8 cellular contexts compared by ENCODE assay signal in the genomic region with DNA sequence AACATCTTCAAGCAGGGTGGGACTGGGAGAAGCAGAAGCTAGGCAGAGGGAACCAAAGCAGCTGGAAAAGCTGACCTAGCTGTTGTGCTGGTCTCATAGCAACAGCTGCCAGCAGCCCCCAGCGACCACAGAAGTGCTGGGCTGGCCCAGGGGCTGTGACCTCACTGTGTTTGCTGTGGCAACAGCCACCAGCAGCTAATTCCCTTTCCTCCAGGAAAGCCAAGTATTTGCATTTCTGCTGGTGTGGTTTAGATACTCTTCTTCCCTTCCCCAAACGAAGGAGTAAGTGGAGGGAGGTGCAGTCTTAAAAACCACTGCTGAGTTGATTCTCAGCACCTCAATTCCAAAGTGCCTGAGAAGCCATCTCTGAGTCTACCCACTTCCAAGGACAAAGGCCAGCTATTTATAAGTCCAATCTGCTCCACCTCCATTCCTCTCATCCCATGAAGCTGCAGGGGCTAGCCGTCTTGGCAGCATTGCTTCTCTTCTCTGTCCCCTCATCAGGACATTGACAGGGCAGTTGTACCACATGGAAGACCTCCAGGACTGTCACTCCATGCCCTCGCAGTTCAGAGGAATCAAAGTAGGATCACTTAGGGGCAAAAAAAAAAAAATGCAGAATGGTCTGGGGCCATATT. TPM values are rescaled to one million over a fixed set of nuclear protein-coding genes. Genes with fewer than 3 reads are reported as not detected.
A peak's percentile ranks its signal among the peaks of the same experiment; 100 is the strongest.
DNase-seq lines count a peak whose midpoint lies in the region; ATAC-seq, FAIRE-seq and TF ChIP-seq lines count a peak whose summit lies in the region.

No MANE protein-coding gene starts in this region.

- no peak overlapping the region for H3K4me2 ChIP-seq in HepG2 (ENCODE audit: low read depth, low read length)

- in situ Hi-C loops in brain microvascular endothelial cell (cut with HindIII; ENCODE audit: low pct_ligation_motif_present, low sequenced_read_pairs) (no loop called here), HepG2 (cut with HindIII; ENCODE audit: extremely low pct_ligation_motif_present, low pct_unique_long_range_greater_than_20kb) (no loop called here)

- H3K4me3 Mint-ChIP-seq in activated CD4-positive, alpha-beta T cell treated with anti-CD3 and anti-CD28 coated beads for 36 hours, result no peak overlapping the region

- WGBS in HepG2 (ENCODE audit: low lambda C conversion rate), result 90% methylated on average over 4 of the region's 4 CpGs

- H3K4me3 ChIP-seq in brain microvascular endothelial cell (ENCODE audit: low read depth, low read length) (no peak overlapping the region), HepG2 (replicated peaks in 1 of 3; ENCODE audit: insufficient read depth in 1 of 3, low read depth in 2 of 3, low read length in 3 of 3) (no peak overlapping the region), subcutaneous abdominal adipose tissue (ENCODE audit: low read depth in 1 of 5, low read length in 5 of 5) (peak overlapping the region in 2 of 5 donors; percentile 8 to 19)

- TF ChIP-seq POLR2A in HepG2 (IDR thresholded peaks at IDR 0.05; ENCODE audit: insufficient read depth in 1 of 2, low read depth in 2 of 2, low read length in 2 of 2), result no peak

- H3K9ac ChIP-seq in HepG2 (ENCODE audit: insufficient read depth, low read depth, low read length) (no peak overlapping the region), subcutaneous abdominal adipose tissue (ENCODE audit: low read length in 5 of 5) (peak overlapping the region in 4 of 5 donors; percentile 1 to 54 (median 31))

- H3K27ac Mint-ChIP-seq in activated CD4-positive, alpha-beta T cell treated with anti-CD3 and anti-CD28 coated beads for 36 hours, result peak overlapping the region; percentile 68

- FAIRE-seq in HepG2 (lab: Jason Lieb, UNC), result no peak

- H3K27me3 ChIP-seq in brain microvascular endothelial cell (replicated peaks), result no peaks in the 10 kb centered on the region
- no peaks in the 10 kb centered on the region for H3K27me3 ChIP-seq in HepG2 (ENCODE audit: control insufficient read depth in 1 of 2, insufficient read depth in 2 of 2, low read length in 2 of 2)
- no peaks in the 10 kb centered on the region for H3K27me3 ChIP-seq in subcutaneous abdominal adipose tissue (ENCODE audit: control insufficient read depth in 5 of 5, insufficient read depth in 4 of 5, low read length in 5 of 5)

- TF ChIP-seq EP300 in HepG2 (IDR thresholded peaks at IDR 0.05; ENCODE audit: low read depth in 2 of 2, low read length in 2 of 2) (no peak), HepG2 (CRISPR knock-in tag; IDR thresholded peaks at IDR 0.05; ENCODE audit: borderline replicate concordance) (no peak)

- H3K4me1 Mint-ChIP-seq in activated CD4-positive, alpha-beta T cell treated with anti-CD3 and anti-CD28 coated beads for 36 hours, result peaks cover 91% of the 10 kb centered on the region

- H3K27me3 Mint-ChIP-seq in activated CD4-positive, alpha-beta T cell treated with anti-CD3 and anti-CD28 coated beads for 36 hours, result no peaks in the 10 kb centered on the region

- POLR2A ChIA-PET in activated CD4-positive, alpha-beta T cell treated with anti-CD3 and anti-CD28 coated beads for 36 hours (lab: Charles Lee), result interaction anchor here (2.1 kb wide), 1 partner anchor 35 kb away, joined by 8 read pairs; a partner anchor contains a TSS
- POLR2A ChIA-PET in HepG2 (lab: Yijun Ruan, JAX), result interaction anchor here (0.9 to 1.1 kb wide), 2 partner anchors 10 to 34 kb away, joined by 4 to 7 read pairs; a partner anchor contains a TSS

- TF ChIP-seq RAD21 in HepG2 (CRISPR knock-in tag; IDR thresholded peaks at IDR 0.05), result no peak

- peaks cover 84% of the 10 kb centered on the region for H3K36me3 Mint-ChIP-seq in activated CD4-positive, alpha-beta T cell treated with anti-CD3 and anti-CD28 coated beads for 36 hours (ENCODE audit: low read depth)

- no peak for ATAC-seq in activated CD4-positive, alpha-beta T cell treated with anti-CD3 and anti-CD28 coated beads for 36 hours
- peak; percentile 51 for ATAC-seq in HepG2

- no peaks in the 10 kb centered on the region for H3K79me2 ChIP-seq in HepG2 (ENCODE audit: insufficient read depth, low read length)

- CTCF ChIA-PET in activated CD4-positive, alpha-beta T cell treated with anti-CD3 and anti-CD28 coated beads for 36 hours (lab: Charles Lee), result interaction anchor here (0.7 to 5.4 kb wide), 4 partner anchors 10 to 172 kb away, joined by 3 to 36 read pairs (median 4); no protein-coding TSS in a partner anchor
- CTCF ChIA-PET in HepG2 (lab: Yijun Ruan, JAX; ENCODE audit: low intra/inter-chr PET ratio, low total read pairs), result no interaction called here

- peak overlapping the region; percentile 83 for H3K27ac ChIP-seq in brain microvascular endothelial cell
- peak overlapping the region; percentile 45 for H3K27ac ChIP-seq in HepG2 (ENCODE audit: extremely low read length, insufficient read depth, low read length)
- H3K27ac ChIP-seq in subcutaneous abdominal adipose tissue (ENCODE audit: low read depth, low read length), result peak overlapping the region; percentile 76

- no peaks in the 10 kb centered on the region for H3K9me3 Mint-ChIP-seq in activated CD4-positive, alpha-beta T cell treated with anti-CD3 and anti-CD28 coated beads for 36 hours (ENCODE audit: low read depth)

- no peaks in the 10 kb centered on the region; the same call in 1 of the 2 replicates for H4K20me1 ChIP-seq in HepG2 (ENCODE audit: insufficient read depth, low read length)

- no peak for TF ChIP-seq CTCF in brain microvascular endothelial cell (IDR thresholded peaks at IDR 0.05; ENCODE audit: low read depth, low read length, missing control alignments)
- TF ChIP-seq CTCF in HepG2 (CRISPR knock-in tag; IDR thresholded peaks at IDR 0.05), result no peak

- intact Hi-C loops in activated CD4-positive, alpha-beta T cell treated with anti-CD3 and anti-CD28 coated beads for 36 hours (cut with DNase I, micrococcal nuclease), result no loop called here
- intact Hi-C loops in HepG2 (cut with micrococcal nuclease; ENCODE audit: unreplicated experiment), result no loop called here

- no TSS peak for BruUV-seq in HepG2 (replicated peaks; lab: Mats Ljungman, UMichigan)

- DNase-seq in activated CD4-positive, alpha-beta T cell treated with anti-CD3 and anti-CD28 coated beads for 36 hours, result no peak
- DNase-seq in activated CD4-positive, alpha-beta T cell treated with anti-CD3 and anti-CD28 coated beads, Interleukin-2, amount 50 U/mL, for 4 hours, result no peak
- DNase-seq in NCI-H2029 (lab: John Stamatoyannopoulos, UW) (peak; percentile 93), brain microvascular endothelial cell (peak; percentile 91), HepG2 (ENCODE audit: low spot score) (no peak), globus pallidus (ENCODE audit: low spot score) (no peak), NCI-H1092 treated with DMSO at 0.1 percent for 48 hours (lab: John Stamatoyannopoulos, UW) (no peak)

- H3K9me3 ChIP-seq in HepG2 (ENCODE audit: low read length), result no peaks in the 10 kb centered on the region
- H3K9me3 ChIP-seq in subcutaneous abdominal adipose tissue (ENCODE audit: control insufficient read depth in 5 of 5, low read length in 5 of 5), result no peaks in the 10 kb centered on the region

- H3K36me3 ChIP-seq in brain microvascular endothelial cell (replicated peaks), result peaks cover 89% of the 10 kb centered on the region
- H3K36me3 ChIP-seq in HepG2 (replicated peaks in 1 of 2; ENCODE audit: control insufficient read depth in 1 of 2, insufficient read depth in 2 of 2, low read length in 2 of 2), result peaks cover 58 to 97% of the 10 kb centered on the region in 2 experiments
- peaks cover 19 to 95% (median 80%) of the 10 kb centered on the region in 5 donors for H3K36me3 ChIP-seq in subcutaneous abdominal adipose tissue (ENCODE audit: control insufficient read depth in 5 of 5, insufficient read depth in 5 of 5, low read length in 5 of 5)

- H3K4me1 ChIP-seq in HepG2 (ENCODE audit: insufficient read depth, low read length) (no peaks in the 10 kb centered on the region), subcutaneous abdominal adipose tissue (ENCODE audit: control insufficient read depth in 5 of 5, insufficient read depth in 5 of 5, low read length in 5 of 5) (peaks cover 20 to 70% (median 51%) of the 10 kb centered on the region in 5 donors)

- H2AFZ ChIP-seq in HepG2 (ENCODE audit: low read length), result no peak overlapping the region

RNA-seq across cellular contexts. Expression of a gene that starts 11.5 kb away (rescaled TPM):
- 10 to 100 TPM; 21.2 to 21.4 TPM for total RNA-seq in activated CD4-positive, alpha-beta T cell treated with anti-CD3 and anti-CD28 coated beads for 36 hours
- total RNA-seq in HepG2 (2016; rRNA removed; fragmentation: Illumina TruSeq; extraction: Trizol), result 7.1 and 7.3 TPM in 2 replicates
- 1.5 and 3.3 TPM in 2 replicates for total RNA-seq in HepG2 (2016; cell fraction: cytosol; rRNA removed; fragmentation: Illumina TruSeq; extraction: Trizol; ENCODE audit: low read depth)
- 6.7 and 7.8 TPM in 2 replicates for total RNA-seq in HepG2 (2016; cell fraction: insoluble cytoplasmic fraction; rRNA removed; fragmentation: Illumina TruSeq; extraction: Trizol)
- total RNA-seq in HepG2 (2016; cell fraction: membrane; rRNA removed; fragmentation: Illumina TruSeq; extraction: Trizol), result 4.3 and 5.8 TPM in 2 replicates
- total RNA-seq in HepG2 (2016; cell fraction: nucleus; rRNA removed; fragmentation: Illumina TruSeq; extraction: Trizol), result 5.8 and 7.6 TPM in 2 replicates
- polyA plus RNA-seq in HepG2 (2011; rRNA removed), result 6.2 and 7.2 TPM in 2 replicates
- 6.6 and 7.0 TPM in 2 replicates for polyA plus RNA-seq in HepG2 (2011; cell fraction: cytosol; rRNA removed)
- 10.5 and 12.4 TPM in 2 replicates for polyA plus RNA-seq in HepG2 (2011; cell fraction: nucleus; rRNA removed)
- 8.9 and 9.4 TPM in 2 replicates for polyA plus RNA-seq in HepG2 (2012)
- polyA plus RNA-seq in HepG2 (2016; cell fraction: cytosol; fragmentation: Illumina TruSeq; extraction: Trizol; ENCODE audit: low read depth), result 1.4 and 1.9 TPM in 2 replicates
- polyA plus RNA-seq in HepG2 (2016; cell fraction: insoluble cytoplasmic fraction; fragmentation: Illumina TruSeq; extraction: Trizol; ENCODE audit: low read depth), result 10.6 and 15.1 TPM in 2 replicates
- 4.3 and 5.1 TPM in 2 replicates for polyA plus RNA-seq in HepG2 (2016; cell fraction: membrane; fragmentation: Illumina TruSeq; extraction: Trizol; ENCODE audit: low read depth)
- 16.5 and 17.3 TPM in 2 replicates for polyA plus RNA-seq in HepG2 (2016; cell fraction: nucleus; fragmentation: Illumina TruSeq; extraction: Trizol; ENCODE audit: insufficient read depth, low read depth)
- 11.3 and 18.0 TPM in 2 replicates for polyA minus RNA-seq in HepG2 (2011; rRNA and poly(A)+ RNA removed; ENCODE audit: low replicate concordance)
- 3.8 and 5.4 TPM in 2 replicates for polyA minus RNA-seq in HepG2 (2011; cell fraction: cytosol; rRNA and poly(A)+ RNA removed)
- polyA minus RNA-seq in HepG2 (2011; cell fraction: nucleus; rRNA and poly(A)+ RNA removed), result 9.4 and 9.9 TPM in 2 replicates

RNA-seq across cellular contexts. Expression of a gene that starts 34.3 kb away (rescaled TPM):
- 100 to 1,000 TPM; 263 to 312 TPM for total RNA-seq in activated CD4-positive, alpha-beta T cell treated with anti-CD3 and anti-CD28 coated beads for 36 hours
- 81.7 and 88.8 TPM in 2 replicates for total RNA-seq in HepG2 (2016; rRNA removed; fragmentation: Illumina TruSeq; extraction: Trizol)
- total RNA-seq in HepG2 (2016; cell fraction: cytosol; rRNA removed; fragmentation: Illumina TruSeq; extraction: Trizol; ENCODE audit: low read depth), result 30.9 and 33.3 TPM in 2 replicates
- total RNA-seq in HepG2 (2016; cell fraction: insoluble cytoplasmic fraction; rRNA removed; fragmentation: Illumina TruSeq; extraction: Trizol), result 77.3 and 84.2 TPM in 2 replicates
- total RNA-seq in HepG2 (2016; cell fraction: membrane; rRNA removed; fragmentation: Illumina TruSeq; extraction: Trizol), result 78.7 and 78.8 TPM in 2 replicates
- total RNA-seq in HepG2 (2016; cell fraction: nucleus; rRNA removed; fragmentation: Illumina TruSeq; extraction: Trizol), result 62.2 and 71.6 TPM in 2 replicates
- polyA plus RNA-seq in HepG2 (2011; rRNA removed), result 29.7 and 30.9 TPM in 2 replicates
- polyA plus RNA-seq in HepG2 (2011; cell fraction: cytosol; rRNA removed), result 16.7 and 21.1 TPM in 2 replicates
- polyA plus RNA-seq in HepG2 (2011; cell fraction: nucleus; rRNA removed), result 36.0 and 41.1 TPM in 2 replicates
- 62.3 and 78.5 TPM in 2 replicates for polyA plus RNA-seq in HepG2 (2012)
- 43.7 and 48.0 TPM in 2 replicates for polyA plus RNA-seq in HepG2 (2016; cell fraction: cytosol; fragmentation: Illumina TruSeq; extraction: Trizol; ENCODE audit: low read depth)
- polyA plus RNA-seq in HepG2 (2016; cell fraction: insoluble cytoplasmic fraction; fragmentation: Illumina TruSeq; extraction: Trizol; ENCODE audit: low read depth), result 126 and 151 TPM in 2 replicates
- 99.0 and 109 TPM in 2 replicates for polyA plus RNA-seq in HepG2 (2016; cell fraction: membrane; fragmentation: Illumina TruSeq; extraction: Trizol; ENCODE audit: low read depth)
- 102 and 113 TPM in 2 replicates for polyA plus RNA-seq in HepG2 (2016; cell fraction: nucleus; fragmentation: Illumina TruSeq; extraction: Trizol; ENCODE audit: insufficient read depth, low read depth)
- 47.6 and 50.7 TPM in 2 replicates for polyA minus RNA-seq in HepG2 (2011; rRNA and poly(A)+ RNA removed; ENCODE audit: low replicate concordance)
- polyA minus RNA-seq in HepG2 (2011; cell fraction: cytosol; rRNA and poly(A)+ RNA removed), result 23.6 and 33.9 TPM in 2 replicates
- polyA minus RNA-seq in HepG2 (2011; cell fraction: nucleus; rRNA and poly(A)+ RNA removed), result 61.9 and 71.0 TPM in 2 replicates

RNA-seq across cellular contexts. Expression of a gene that starts 55.3 kb away (rescaled TPM):
- 10 to 100 TPM; 86.2 to 99.0 TPM for total RNA-seq in activated CD4-positive, alpha-beta T cell treated with anti-CD3 and anti-CD28 coated beads for 36 hours
- 2.7 and 4.1 TPM in 2 replicates for total RNA-seq in HepG2 (2016; rRNA removed; fragmentation: Illumina TruSeq; extraction: Trizol)
- total RNA-seq in HepG2 (2016; cell fraction: cytosol; rRNA removed; fragmentation: Illumina TruSeq; extraction: Trizol; ENCODE audit: low read depth), result 6.2 and 9.0 TPM in 2 replicates
- 2.2 and 3.6 TPM in 2 replicates for total RNA-seq in HepG2 (2016; cell fraction: insoluble cytoplasmic fraction; rRNA removed; fragmentation: Illumina TruSeq; extraction: Trizol)
- total RNA-seq in HepG2 (2016; cell fraction: membrane; rRNA removed; fragmentation: Illumina TruSeq; extraction: Trizol), result 12.7 and 14.7 TPM in 2 replicates
- total RNA-seq in HepG2 (2016; cell fraction: nucleus; rRNA removed; fragmentation: Illumina TruSeq; extraction: Trizol), result 3.0 and 7.5 TPM in 2 replicates
- polyA plus RNA-seq in HepG2 (2011; rRNA removed), result 5.4 and 6.2 TPM in 2 replicates
- 4.9 and 6.6 TPM in 2 replicates for polyA plus RNA-seq in HepG2 (2011; cell fraction: cytosol; rRNA removed)
- polyA plus RNA-seq in HepG2 (2011; cell fraction: nucleus; rRNA removed), result 24.0 and 30.3 TPM in 2 replicates
- 27.5 and 39.6 TPM in 2 replicates for polyA plus RNA-seq in HepG2 (2012)
- 35.9 and 36.5 TPM in 2 replicates for polyA plus RNA-seq in HepG2 (2016; cell fraction: cytosol; fragmentation: Illumina TruSeq; extraction: Trizol; ENCODE audit: low read depth)
- 13.3 and 16.4 TPM in 2 replicates for polyA plus RNA-seq in HepG2 (2016; cell fraction: insoluble cytoplasmic fraction; fragmentation: Illumina TruSeq; extraction: Trizol; ENCODE audit: low read depth)
- 49.5 and 52.5 TPM in 2 replicates for polyA plus RNA-seq in HepG2 (2016; cell fraction: membrane; fragmentation: Illumina TruSeq; extraction: Trizol; ENCODE audit: low read depth)
- 30.3 and 32.9 TPM in 2 replicates for polyA plus RNA-seq in HepG2 (2016; cell fraction: nucleus; fragmentation: Illumina TruSeq; extraction: Trizol; ENCODE audit: insufficient read depth, low read depth)
- polyA minus RNA-seq in HepG2 (2011; rRNA and poly(A)+ RNA removed; ENCODE audit: low replicate concordance), result 5.5 and 10.7 TPM in 2 replicates
- polyA minus RNA-seq in HepG2 (2011; cell fraction: cytosol; rRNA and poly(A)+ RNA removed), result 17.6 and 20.2 TPM in 2 replicates
- polyA minus RNA-seq in HepG2 (2011; cell fraction: nucleus; rRNA and poly(A)+ RNA removed), result 6.1 and 7.5 TPM in 2 replicates

Comparison
In these comparisons a context has a peak if more than half of its experiments do, and no peak if none do; other contexts are left out.
1. DNase-seq: peak in NCI-H2029 (single experiment) and brain microvascular endothelial cell (single experiment); none in activated CD4-positive, alpha-beta T cell treated with anti-CD3 and anti-CD28 coated beads for 36 hours (single experiment), activated CD4-positive, alpha-beta T cell treated with anti-CD3 and anti-CD28 coated beads, Interleukin-2, amount 50 U/mL, for 4 hours (0 of 2), HepG2 (single experiment), globus pallidus (single experiment) and NCI-H1092 treated with DMSO at 0.1 percent for 48 hours (single experiment).
2. RNA of a gene that starts 55.3 kb away (total RNA-seq): 86.2 to 99.0 TPM in activated CD4-positive, alpha-beta T cell treated with anti-CD3 and anti-CD28 coated beads for 36 hours; 2.2 to 14.7 TPM in HepG2; every median in the first group is over 4 times any median in the second.
3. Peak in every context shown above with its lines, with median percentiles within 50 percentile points of each other: H3K27ac ChIP-seq.